1 cellular context compared by ENCODE assay signal in the genomic region with DNA sequence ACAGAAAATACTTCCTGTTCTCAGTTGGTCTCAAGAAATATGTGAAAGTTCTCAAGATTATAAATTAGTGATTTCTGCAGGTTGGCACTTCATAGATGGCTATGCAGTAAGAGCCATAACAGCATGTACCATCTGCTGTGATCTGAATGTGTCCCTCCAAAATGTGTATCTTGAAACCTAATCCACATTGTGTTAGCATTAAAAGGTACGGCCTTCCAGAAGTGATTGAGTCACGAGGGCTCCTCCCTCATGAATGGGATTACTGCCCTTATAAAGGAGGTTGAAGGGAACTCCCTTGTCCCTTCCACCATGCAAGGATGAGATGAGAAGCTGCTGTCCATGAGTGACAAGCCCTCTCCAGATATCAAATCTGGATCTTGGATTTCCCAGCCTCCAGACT.
TF ChIP-seq lines count a peak whose summit lies in the region.

No MANE protein-coding gene starts in this region.

TF ChIP-seq in GM12878, 131 proteins besides CTCF, POLR2A, EP300 and RAD21 (continued from another document):
- TF ChIP-seq TCF12 (IDR thresholded peaks at IDR 0.05; ENCODE audit: low read depth, low read length) (no peak), BCLAF1 (IDR thresholded peaks at IDR 0.05) (no peak), CHD2 (IDR thresholded peaks at IDR 0.05; ENCODE audit: borderline replicate concordance, low read depth, low read length) (no peak), IKZF2 (IDR thresholded peaks at IDR 0.05) (no peak)
TF ChIP-seq in GM12878: peak in this region for 0.
